Comparison of ENCODE assay signal across 19 cellular contexts in the genomic region with DNA sequence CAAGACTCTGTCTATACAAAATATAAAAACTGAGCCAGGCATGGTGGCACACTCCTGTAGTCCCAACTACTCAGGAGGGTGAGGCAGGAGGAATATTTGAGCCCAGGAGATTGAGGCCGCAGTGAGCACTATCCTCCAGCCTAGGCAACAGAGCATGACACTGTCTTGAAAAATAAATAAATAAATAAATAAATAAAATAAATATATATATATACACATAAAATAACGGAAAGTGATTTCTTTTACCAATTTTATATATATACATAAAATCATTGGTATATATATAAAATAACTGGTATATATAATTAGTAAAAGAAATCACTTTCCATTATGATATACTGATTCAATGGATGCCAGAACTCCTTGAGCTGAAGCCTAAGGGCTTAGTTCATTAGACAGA.
DNase-seq lines count a peak whose midpoint lies in the region; ATAC-seq, FAIRE-seq and TF ChIP-seq lines count a peak whose summit lies in the region.
"Had no signal": no experiment of that assay in that cellular context is flagged by ENCODE, and none has a peak within 500 bp of the region (broad histone marks: within the 10 kb centered on the region; RNA-seq: fewer than 3 reads in every experiment).

No MANE protein-coding gene starts in this region.

- peaks cover 13% of the 10 kb centered on the region; the same call in 1 of the 2 replicates for H3K4me1 ChIP-seq in GM23338 (ENCODE audit: insufficient read depth)
- H3K4me1 ChIP-seq in mucosa of descending colon (ENCODE audit: low read depth), result no peaks in the 10 kb centered on the region
- H3K4me1 ChIP-seq: Caco-2 had no signal

- POLR2A ChIA-PET in WTC11 (lab: Charles Lee), result no interaction called here

- peak; percentile 39 for FAIRE-seq in A204.1 (lab: Jason Lieb, UNC)
- FAIRE-seq: GM12878, GM19239 had no signal

- no peaks in the 10 kb centered on the region for H4K20me1 ChIP-seq in GM23338 (replicated peaks; ENCODE audit: insufficient read depth)

- no peak for DNase-seq in GM23338 (ENCODE audit: low spot score)
- DNase-seq in WTC11 (ENCODE audit: low spot score), result no peak
- no peak for DNase-seq in mucosa of descending colon
- DNase-seq in T-helper 9 cell, result no peak
- no peak for DNase-seq in HuH-7 (ENCODE audit: low spot score)
- DNase-seq: 8988T; C1 segment of cervical spinal cord; Caco-2; CD4-positive, alpha-beta memory T cell; DMS153; DND-41; GDM1; GM23248; H9; HFFc6 had no signal

- TF ChIP-seq CTCF in GM23338 (conservative IDR thresholded peaks at IDR 0.05; ENCODE audit: low read depth in 2 of 2), result no peak
- no peak for TF ChIP-seq CTCF in WTC11 (IDR thresholded peaks at IDR 0.05)
- no peak for TF ChIP-seq CTCF in mucosa of descending colon (IDR thresholded peaks at IDR 0.05)

- CTCF ChIA-PET in WTC11 (lab: Charles Lee), result no interaction called here

- H3K9me2 ChIP-seq in GM23338 (ENCODE audit: insufficient read depth), result no peaks in the 10 kb centered on the region

- peaks cover 11% of the 10 kb centered on the region for H3K4me1 Mint-ChIP-seq in GM23338
- H3K4me1 Mint-ChIP-seq in WTC11, result peaks cover 34% of the 10 kb centered on the region

- peaks cover 6% of the 10 kb centered on the region; the same call in 2 of the 3 replicates for H3K9me3 Mint-ChIP-seq in GM23338
- no peaks in the 10 kb centered on the region for H3K9me3 Mint-ChIP-seq in WTC11
- H3K9me3 Mint-ChIP-seq: CD4-positive, alpha-beta memory T cell; HFFc6 had no signal

- intact Hi-C loops in mucosa of descending colon (cut with DNase I, micrococcal nuclease), result no loop called here

- ATAC-seq in GM23338 (no peak), WTC11 (no peak), mucosa of descending colon (no peak)
- ATAC-seq: GM12878, HCT116 had no signal

- H3K27ac ChIP-seq in GM23338 (ENCODE audit: low read depth), result peak overlapping the region; percentile 61; the same call in 1 of the 2 replicates
- H3K27ac ChIP-seq: GM23248 had no signal

- 0 out of 2 replicates have a peak, but pooled peaks cover 4% of the 10 kb centered on the region for H3F3A ChIP-seq in GM23338 (replicated peaks; ENCODE audit: low read depth)

- no peaks in the 10 kb centered on the region for H3K27me3 ChIP-seq in GM23338 (ENCODE audit: insufficient read depth)

- H3K4me3 ChIP-seq in GM23338, result no peak overlapping the region
- no peak overlapping the region for H3K4me3 ChIP-seq in mucosa of descending colon
- H3K4me3 ChIP-seq: GM12878, GM23248 had no signal

- H3K27ac Mint-ChIP-seq in GM23338 (no peak overlapping the region), WTC11 (no peak overlapping the region)
- H3K27ac Mint-ChIP-seq: HFFc6 had no signal

- H3K36me3 Mint-ChIP-seq in GM23338 (ENCODE audit: low read depth), result peaks cover 8% of the 10 kb centered on the region; the same call in 2 of the 3 replicates
- peaks cover 4% of the 10 kb centered on the region; the same call in 1 of the 2 replicates for H3K36me3 Mint-ChIP-seq in WTC11

- no peak overlapping the region for H3K4me2 ChIP-seq in GM23338

- H2AFZ ChIP-seq in GM23338, result no peak overlapping the region
- H2AFZ ChIP-seq: GM23248 had no signal

- no peak overlapping the region for H3K4me3 Mint-ChIP-seq in GM23338
- no peak overlapping the region for H3K4me3 Mint-ChIP-seq in WTC11
- H3K4me3 Mint-ChIP-seq: CD4-positive, alpha-beta memory T cell; H9; HFFc6 had no signal

- H3K9me3 ChIP-seq in mucosa of descending colon, result no peaks in the 10 kb centered on the region
- H3K9me3 ChIP-seq: Caco-2 had no signal

- peaks cover 24% of the 10 kb centered on the region for H3K79me2 ChIP-seq in GM23338 (replicated peaks; ENCODE audit: insufficient read depth)

- H3K27me3 Mint-ChIP-seq in GM23338 (ENCODE audit: insufficient read depth, low read depth, poor library complexity) (peaks cover 3% of the 10 kb centered on the region), WTC11 (ENCODE audit: low read depth) (no peaks in the 10 kb centered on the region)
- H3K27me3 Mint-ChIP-seq: CD4-positive, alpha-beta memory T cell had no signal

- H3K36me3 ChIP-seq in GM23338 (ENCODE audit: insufficient read depth) (no peaks in the 10 kb centered on the region), mucosa of descending colon (ENCODE audit: low read depth) (no peaks in the 10 kb centered on the region)

TF ChIP-seq in GM23338, 12 proteins besides CTCF, POLR2A, EP300 and RAD21 (continues in another document):
- TF ChIP-seq ZNF114 (CRISPR knock-in tag; IDR thresholded peaks at IDR 0.05), result no peak
- TF ChIP-seq, protein P1, sequence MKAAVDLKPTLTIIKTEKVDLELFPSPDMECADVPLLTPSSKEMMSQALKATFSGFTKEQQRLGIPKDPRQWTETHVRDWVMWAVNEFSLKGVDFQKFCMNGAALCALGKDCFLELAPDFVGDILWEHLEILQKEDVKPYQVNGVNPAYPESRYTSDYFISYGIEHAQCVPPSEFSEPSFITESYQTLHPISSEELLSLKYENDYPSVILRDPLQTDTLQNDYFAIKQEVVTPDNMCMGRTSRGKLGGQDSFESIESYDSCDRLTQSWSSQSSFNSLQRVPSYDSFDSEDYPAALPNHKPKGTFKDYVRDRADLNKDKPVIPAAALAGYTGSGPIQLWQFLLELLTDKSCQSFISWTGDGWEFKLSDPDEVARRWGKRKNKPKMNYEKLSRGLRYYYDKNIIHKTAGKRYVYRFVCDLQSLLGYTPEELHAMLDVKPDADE (IDR thresholded peaks at IDR 0.05), result no peak
- TF ChIP-seq POLR2AphosphoS5 (IDR thresholded peaks at IDR 0.05; ENCODE audit: low read depth), result no peak
- TF ChIP-seq EZH2 (IDR thresholded peaks at IDR 0.05; ENCODE audit: low read depth, unreplicated experiment), result no peak
- no peak for TF ChIP-seq EZH2phosphoT487 (IDR thresholded peaks at IDR 0.05; ENCODE audit: unreplicated experiment)

TF ChIP-seq in WTC11, 78 proteins besides CTCF, POLR2A, EP300 and RAD21:
- TF ChIP-seq, protein P2, sequence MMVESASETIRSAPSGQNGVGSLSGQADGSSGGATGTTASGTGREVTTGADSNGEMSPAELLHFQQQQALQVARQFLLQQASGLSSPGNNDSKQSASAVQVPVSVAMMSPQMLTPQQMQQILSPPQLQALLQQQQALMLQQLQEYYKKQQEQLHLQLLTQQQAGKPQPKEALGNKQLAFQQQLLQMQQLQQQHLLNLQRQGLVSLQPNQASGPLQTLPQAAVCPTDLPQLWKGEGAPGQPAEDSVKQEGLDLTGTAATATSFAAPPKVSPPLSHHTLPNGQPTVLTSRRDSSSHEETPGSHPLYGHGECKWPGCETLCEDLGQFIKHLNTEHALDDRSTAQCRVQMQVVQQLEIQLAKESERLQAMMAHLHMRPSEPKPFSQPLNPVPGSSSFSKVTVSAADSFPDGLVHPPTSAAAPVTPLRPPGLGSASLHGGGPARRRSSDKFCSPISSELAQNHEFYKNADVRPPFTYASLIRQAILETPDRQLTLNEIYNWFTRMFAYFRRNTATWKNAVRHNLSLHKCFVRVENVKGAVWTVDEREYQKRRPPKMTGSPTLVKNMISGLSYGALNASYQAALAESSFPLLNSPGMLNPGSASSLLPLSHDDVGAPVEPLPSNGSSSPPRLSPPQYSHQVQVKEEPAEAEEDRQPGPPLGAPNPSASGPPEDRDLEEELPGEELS (CRISPR knock-in tag; IDR thresholded peaks at IDR 0.05), result no peak
- TF ChIP-seq HMGA2 (CRISPR knock-in tag; IDR thresholded peaks at IDR 0.05), result peak; percentile 61; the same call in 1 of the 2 replicates
